ENCODE assay signal across 25 cellular contexts in genomic region chr7:46791180-46791579, GRCh38.
A peak's percentile ranks its signal among the peaks of the same experiment; 100 is the strongest.
DNase-seq lines count a peak whose midpoint lies in the region; ATAC-seq, FAIRE-seq and TF ChIP-seq lines count a peak whose summit lies in the region.
"Had no signal": no experiment of that assay in that cellular context is flagged by ENCODE, and none has a peak within 500 bp of the region (broad histone marks: within the 10 kb centered on the region; RNA-seq: fewer than 3 reads in every experiment).

No MANE protein-coding gene starts in this region.

- H2BK15ac ChIP-seq in IMR-90 (ENCODE audit: low read depth, low read length) (no peak overlapping the region), H1 (ENCODE audit: low read length) (no peak overlapping the region)

- POLR2A ChIA-PET in IMR-90 (lab: Charles Lee; ENCODE audit: unreplicated experiment): no interaction called here
- POLR2A ChIA-PET in H1 (lab: Charles Lee; ENCODE audit: partially characterized antibody): no interaction called here
- POLR2A ChIA-PET in activated CD4-positive, alpha-beta memory T cell treated with anti-CD3 and anti-CD28 coated beads for 36 hours (lab: Charles Lee): no interaction called here

- H3K4me1 ChIP-seq in IMR-90 (ENCODE audit: control insufficient read depth, insufficient read depth, low read length) (no peaks in the 10 kb centered on the region), H1 (replicated peaks in 1 of 4; ENCODE audit: control insufficient read depth in 3 of 4, insufficient read depth in 4 of 4, low read length in 3 of 4) (0 out of 7 replicates have a peak, but pooled peaks cover 0 to 2% (median 0%) of the 10 kb centered on the region in 4 experiments), uterus (no peaks in the 10 kb centered on the region)
- H3K4me1 ChIP-seq: BE2C, HAP-1, lower lobe of right lung, psoas muscle, tibial nerve had no signal

- H3K4me1 Mint-ChIP-seq in activated CD4-positive, alpha-beta memory T cell treated with anti-CD3 and anti-CD28 coated beads for 36 hours (ENCODE audit: low read depth): no peaks in the 10 kb centered on the region
- H3K4me1 Mint-ChIP-seq: natural killer cell had no signal

- no peak for TF ChIP-seq CTCF in IMR-90 (conservative IDR thresholded peaks at IDR 0.05; ENCODE audit: low read depth, low read length)
- no peak for TF ChIP-seq CTCF in H1 (IDR thresholded peaks at IDR 0.05; ENCODE audit: control extremely low read depth in 1 of 3, insufficient read depth in 1 of 3, low read depth in 1 of 3, low read length in 3 of 3)
- TF ChIP-seq CTCF in uterus (IDR thresholded peaks at IDR 0.05): no peak

- H3K18ac ChIP-seq in IMR-90 (ENCODE audit: low read depth, low read length): peak overlapping the region; percentile 14; the same call in 1 of the 2 replicates
- H3K18ac ChIP-seq in H1 (ENCODE audit: extremely low read depth, low read length): peak overlapping the region; percentile 32; the same call in 1 of the 2 replicates

- H4K8ac ChIP-seq in IMR-90 (ENCODE audit: low read depth in 2 of 2, low read length in 2 of 2): no peak overlapping the region
- no peak overlapping the region for H4K8ac ChIP-seq in H1 (ENCODE audit: extremely low read depth, insufficient read depth, low read length)

- H3K9me1 ChIP-seq in IMR-90 (ENCODE audit: insufficient read depth, low read length): no peaks in the 10 kb centered on the region

- H3K27ac ChIP-seq in IMR-90 (ENCODE audit: insufficient read depth, low read length): no peak overlapping the region
- H3K27ac ChIP-seq in H1 (ENCODE audit: low read depth, low read length): no peak overlapping the region
- no peak overlapping the region for H3K27ac ChIP-seq in uterus
- H3K27ac ChIP-seq: lower lobe of right lung, psoas muscle, tibial nerve had no signal

- H4K91ac ChIP-seq in IMR-90 (ENCODE audit: insufficient read depth, low read depth, low read length): no peak overlapping the region
- no peak overlapping the region for H4K91ac ChIP-seq in H1 (replicated peaks; ENCODE audit: insufficient read length, low read length)

- no peak for TF ChIP-seq EP300 in H1 (IDR thresholded peaks at IDR 0.05; ENCODE audit: borderline replicate concordance in 1 of 2, low read depth in 2 of 2, low read length in 2 of 2)

- no peak overlapping the region for H2BK5ac ChIP-seq in IMR-90 (ENCODE audit: low read depth, low read length, poor library complexity, severe bottlenecking)
- H2BK5ac ChIP-seq in H1 (ENCODE audit: low read depth, low read length): peak overlapping the region; percentile 16; the same call in 1 of the 2 replicates

- H3K9ac ChIP-seq in IMR-90 (ENCODE audit: low read depth, low read length): no peak overlapping the region
- H3K9ac ChIP-seq in H1 (replicated peaks in 1 of 4; ENCODE audit: extremely low read depth in 1 of 4, low read depth in 3 of 4, low read length in 3 of 4): no peak overlapping the region

- no peak overlapping the region for H3K27ac Mint-ChIP-seq in activated CD4-positive, alpha-beta memory T cell treated with anti-CD3 and anti-CD28 coated beads for 36 hours
- H3K27ac Mint-ChIP-seq: activated naive CD8-positive, alpha-beta T cell; natural killer cell; T-helper 2 cell treated with Interferon-gamma antibody and Interleukin-4, amounts not matched to agents 5 μg/mL and 100 μg/mL, for 36 hours had no signal

- H3K14ac ChIP-seq in IMR-90 (replicated peaks; ENCODE audit: low read depth, low read length) (no peak overlapping the region), H1 (ENCODE audit: insufficient read length) (no peak overlapping the region)

- H3K4me3 Mint-ChIP-seq in activated CD4-positive, alpha-beta memory T cell treated with anti-CD3 and anti-CD28 coated beads for 36 hours: no peak overlapping the region
- H3K4me3 Mint-ChIP-seq: activated naive CD8-positive, alpha-beta T cell; natural killer cell; T-helper 2 cell treated with Interferon-gamma antibody and Interleukin-4, amounts not matched to agents 5 μg/mL and 100 μg/mL, for 36 hours had no signal

- no peak overlapping the region for H2AK9ac ChIP-seq in IMR-90 (replicated peaks; ENCODE audit: low read depth, low read length, poor library complexity)

- H3K9me3 ChIP-seq in IMR-90 (ENCODE audit: control insufficient read depth, insufficient read depth, low read length): no peaks in the 10 kb centered on the region
- H3K9me3 ChIP-seq in H1 (ENCODE audit: insufficient read depth in 2 of 2, low read depth in 1 of 2, low read length in 1 of 2): no peaks in the 10 kb centered on the region
- no peaks in the 10 kb centered on the region for H3K9me3 ChIP-seq in uterus
- H3K9me3 ChIP-seq: BE2C, HAP-1, lower lobe of right lung, psoas muscle, tibial nerve had no signal

- H3K36me3 ChIP-seq in IMR-90 (ENCODE audit: control insufficient read depth, insufficient read depth, low read length): no peaks in the 10 kb centered on the region
- H3K36me3 ChIP-seq in H1 (ENCODE audit: control insufficient read depth in 2 of 4, insufficient read depth in 4 of 4, low read length in 3 of 4): no peaks in the 10 kb centered on the region
- H3K36me3 ChIP-seq in uterus: no peaks in the 10 kb centered on the region
- H3K36me3 ChIP-seq: BE2C, HAP-1, lower lobe of right lung, tibial nerve had no signal

- H3K36me3 Mint-ChIP-seq in activated CD4-positive, alpha-beta memory T cell treated with anti-CD3 and anti-CD28 coated beads for 36 hours: no peaks in the 10 kb centered on the region
- H3K36me3 Mint-ChIP-seq: activated naive CD8-positive, alpha-beta T cell; natural killer cell had no signal

- H4K20me1 ChIP-seq in IMR-90 (ENCODE audit: insufficient read depth, low read length) (no peaks in the 10 kb centered on the region), H1 (replicated peaks in 1 of 2; ENCODE audit: control insufficient read depth in 1 of 2, insufficient read depth in 2 of 2, low read length in 2 of 2) (no peaks in the 10 kb centered on the region)

- H3K23ac ChIP-seq in IMR-90 (ENCODE audit: low read depth, low read length): no peak overlapping the region
- H3K23ac ChIP-seq in H1 (ENCODE audit: insufficient read length): no peak overlapping the region

- H3K56ac ChIP-seq in IMR-90 (ENCODE audit: extremely low read depth, insufficient read depth, low read length) (no peak overlapping the region), H1 (replicated peaks; ENCODE audit: insufficient read length, low read depth, low read length) (no peak overlapping the region)

- no peak for FAIRE-seq in H1 (lab: Jason Lieb, UNC)
- FAIRE-seq: GM12891 had no signal

- in situ Hi-C loops in ACHN (cut with HindIII; ENCODE audit: low pct_ligation_motif_present, low pct_unique_long_range_greater_than_20kb, low sequenced_read_pairs) (no loop called here), IMR-90 (cut with MboI; ENCODE audit: low sequenced_read_pairs) (no loop called here)

- dilution Hi-C loops in IMR-90 (cut with HindIII; ENCODE audit: low sequenced_read_pairs, unreplicated experiment): no loop called here

- H3K4me3 ChIP-seq in IMR-90 (ENCODE audit: insufficient read depth, low read depth, low read length) (no peak overlapping the region), H1 (ENCODE audit: extremely low read depth in 1 of 4, insufficient read depth in 2 of 4, low read depth in 3 of 4, low read length in 4 of 4) (no peak overlapping the region; a peak in 1 of 8 replicates), uterus (no peak overlapping the region)
- H3K4me3 ChIP-seq: HAP-1, lower lobe of right lung, psoas muscle, tibial nerve had no signal

- H2BK120ac ChIP-seq in IMR-90 (ENCODE audit: low read depth, low read length): no peak overlapping the region
- no peak overlapping the region for H2BK120ac ChIP-seq in H1 (replicated peaks; ENCODE audit: low read depth, low read length)

- peak; percentile 9 for DNase-seq in ACHN
- DNase-seq in IMR-90: no peak
- DNase-seq in H1 (ENCODE audit: low read depth in 1 of 2, low spot score in 2 of 2): no peak
- DNase-seq in iPS-NIHi11 (ENCODE audit: low spot score): peak; percentile 22
- no peak for DNase-seq in activated CD4-positive, alpha-beta memory T cell treated with anti-CD3 and anti-CD28 coated beads for 36 hours
- no peak for DNase-seq in uterus
- no peak for DNase-seq in retina
- DNase-seq: activated CD4-positive, alpha-beta T cell treated with anti-CD3 and anti-CD28 coated beads for 4 hours; activated effector memory CD4-positive, alpha-beta T cell treated with Interleukin-2 at 50 U/mL for 16 hours; BE2C; lower lobe of right lung; natural killer cell; NCI-H1436; NCI-H2081; NCI-H69; occipital lobe; psoas muscle; stimulated activated CD4-positive, alpha-beta T cell treated with anti-CD3 and anti-CD28 coated beads, Interleukin-15, amount 100 ng/mL, for 24 hours; stimulated activated CD4-positive, alpha-beta T cell treated with anti-CD3 and anti-CD28 coated beads, Interleukin-4, amount 100 ng/mL, for 4 hours had no signal

- H4K5ac ChIP-seq in IMR-90 (ENCODE audit: low read depth, low read length): no peak overlapping the region; the same call in 1 of the 2 replicates
- H4K5ac ChIP-seq in H1 (ENCODE audit: insufficient read length, low read depth, low read length): no peak overlapping the region

- H2AK5ac ChIP-seq in IMR-90 (ENCODE audit: low read depth, low read length) (no peak overlapping the region), H1 (ENCODE audit: low read depth, low read length) (no peak overlapping the region)

- H3K79me2 ChIP-seq in H1 (ENCODE audit: control insufficient read depth in 1 of 2, insufficient read depth in 2 of 2, low read length in 2 of 2): no peaks in the 10 kb centered on the region

- TF ChIP-seq POLR2A in IMR-90 (IDR thresholded peaks at IDR 0.05; ENCODE audit: low read depth, low read length) (no peak), H1 (IDR thresholded peaks at IDR 0.05; ENCODE audit: control extremely low read depth in 1 of 2, low read depth in 2 of 2, low read length in 2 of 2) (no peak), uterus (IDR thresholded peaks at IDR 0.05) (no peak)

- ATAC-seq in IMR-90 (ENCODE audit: low read depth) (no peak), GM18517 (IDR thresholded peaks at IDR 0.05; ENCODE audit: unreplicated experiment) (no peak)
- ATAC-seq: lower lobe of right lung, natural killer cell, psoas muscle had no signal

- H2BK12ac ChIP-seq in H1 (ENCODE audit: low read depth, low read length): 0 out of 2 replicates have a peak overlapping the region, but pooled peaks have one; percentile 17

- TF ChIP-seq RAD21 in IMR-90 (IDR thresholded peaks at IDR 0.05; ENCODE audit: low read length): no peak
- no peak for TF ChIP-seq RAD21 in H1 (IDR thresholded peaks at IDR 0.05 in 1 of 2, conservative IDR thresholded peaks at IDR 0.05 in 1 of 2; ENCODE audit: low read depth in 2 of 2, low read length in 2 of 2)

- H3K4ac ChIP-seq in IMR-90 (ENCODE audit: low read depth, low read length): no peak overlapping the region
- H3K4ac ChIP-seq in H1 (replicated peaks; ENCODE audit: insufficient read length, low read depth, low read length): no peak overlapping the region

- H3K79me1 ChIP-seq in IMR-90 (ENCODE audit: low read depth in 1 of 2, low read length in 2 of 2) (no peaks in the 10 kb centered on the region), H1 (ENCODE audit: low read depth, low read length) (no peaks in the 10 kb centered on the region)

- CTCF ChIA-PET in IMR-90 (lab: Yijun Ruan, JAX) (no interaction called here), H1 (lab: Charles Lee; ENCODE audit: partially characterized antibody) (interaction anchor here (0.6 to 1.9 kb wide), 3 partner anchors 14 to 211 kb away, joined by 3 to 10 read pairs (median 3); no protein-coding TSS in a partner anchor)
- CTCF ChIA-PET in activated CD4-positive, alpha-beta memory T cell treated with anti-CD3 and anti-CD28 coated beads for 36 hours (lab: Charles Lee): no interaction called here

- H2AFZ ChIP-seq in IMR-90 (replicated peaks; ENCODE audit: low read length, poor library complexity): no peak overlapping the region
- H2AFZ ChIP-seq in H1 (ENCODE audit: low read length): no peak overlapping the region

- BruUV-seq in IMR-90 (replicated peaks; lab: Mats Ljungman, UMichigan): no TSS peak

- intact Hi-C loops in IMR-90 (cut with micrococcal nuclease): no loop called here
- intact Hi-C loops in activated CD4-positive, alpha-beta memory T cell treated with anti-CD3 and anti-CD28 coated beads for 36 hours (cut with micrococcal nuclease): no loop called here
- intact Hi-C loops in uterus (cut with DNase I; ENCODE audit: low total_unique reads): no loop called here

- WGBS in IMR-90 (ENCODE audit: extremely low coverage in 2 of 2, insufficient read length in 1 of 2), 2 experiments: no CpG with 5 or more reads among the region's 1 CpG
- WGBS in H1 (ENCODE audit: extremely low coverage in 1 of 2, insufficient coverage in 1 of 2, insufficient read length in 1 of 2, insufficient replicate concordance in 2 of 2, low coverage in 1 of 2, low lambda C conversion rate in 2 of 2, missing lambda C conversion rate in 1 of 2), 2 experiments: 71% methylated on average over 1 of the region's 1 CpG; no CpG with 5 or more reads in 1 of the 2 experiments

- H3K9me3 Mint-ChIP-seq in activated CD4-positive, alpha-beta memory T cell treated with anti-CD3 and anti-CD28 coated beads for 36 hours: peaks cover 2% of the 10 kb centered on the region

- H3K27me3 Mint-ChIP-seq in activated CD4-positive, alpha-beta memory T cell treated with anti-CD3 and anti-CD28 coated beads for 36 hours: no peaks in the 10 kb centered on the region

- H2BK20ac ChIP-seq in IMR-90 (ENCODE audit: low read depth, low read length) (no peak overlapping the region), H1 (ENCODE audit: low read length) (no peak overlapping the region)

- no peak overlapping the region for H3K4me2 ChIP-seq in IMR-90 (ENCODE audit: low read depth, low read length)
- H3K4me2 ChIP-seq in H1 (ENCODE audit: insufficient read depth in 1 of 2, low read depth in 2 of 2, low read length in 2 of 2): no peak overlapping the region

- H3K23me2 ChIP-seq in H1 (ENCODE audit: low read depth, low read length): no peaks in the 10 kb centered on the region; the same call in 1 of the 2 replicates

- H3K27me3 ChIP-seq in IMR-90 (ENCODE audit: control insufficient read depth, insufficient read depth, low read length): no peaks in the 10 kb centered on the region
- no peaks in the 10 kb centered on the region for H3K27me3 ChIP-seq in H1 (replicated peaks in 1 of 4; ENCODE audit: control insufficient read depth in 3 of 4, extremely low read depth in 1 of 4, insufficient read depth in 3 of 4, low read length in 3 of 4)
- no peaks in the 10 kb centered on the region for H3K27me3 ChIP-seq in uterus
- H3K27me3 ChIP-seq: BE2C, tibial nerve had no signal

Comparison
In these comparisons a context has a peak if more than half of its experiments do, and no peak if none do; other contexts are left out.
1. DNase-seq: peak in ACHN (single experiment) and iPS-NIHi11 (single experiment); none in IMR-90 (single experiment), H1 (0 of 2), activated CD4-positive, alpha-beta memory T cell treated with anti-CD3 and anti-CD28 coated beads for 36 hours (single experiment), uterus (0 of 2) and retina (single experiment).